In genomic region chr1:174161813-174162212, GRCh38 we compare ENCODE assay signal across 21 cellular contexts. TPM values are rescaled to one million over a fixed set of nuclear protein-coding genes. Genes with fewer than 3 reads are reported as not detected.
DNase-seq lines count a peak whose midpoint lies in the region; ATAC-seq lines count a peak whose summit lies in the region.
"Had no signal": no experiment of that assay in that cellular context is flagged by ENCODE, and none has a peak within 500 bp of the region (broad histone marks: within the 10 kb centered on the region; RNA-seq: fewer than 3 reads in every experiment).

No MANE protein-coding gene starts in this region.

- H3K4me1 Mint-ChIP-seq in CD4-positive, CD25-positive, alpha-beta regulatory T cell: peaks cover 55 to 78% (median 66%) of the 10 kb centered on the region in 4 donors
- H3K4me1 Mint-ChIP-seq in IgD-negative memory B cell: peaks cover 64 to 67% (median 64%) of the 10 kb centered on the region in 3 donors
- H3K4me1 Mint-ChIP-seq in central memory CD8-positive, alpha-beta T cell: peaks cover 78% of the 10 kb centered on the region

- H3K9ac ChIP-seq in BLaER1: no peak overlapping the region

- ATAC-seq in CD4-positive, CD25-positive, alpha-beta regulatory T cell (ENCODE audit: low read depth in 2 of 2): no peak
- no peak for ATAC-seq in central memory CD8-positive, alpha-beta T cell (replicated peaks; ENCODE audit: extremely low read depth, poor library complexity, severe bottlenecking)

- peaks cover 38% of the 10 kb centered on the region for H3K4me1 ChIP-seq in BLaER1
- peaks cover 39% of the 10 kb centered on the region for H3K4me1 ChIP-seq in CD4-positive, CD25-positive, alpha-beta regulatory T cell (ENCODE audit: control insufficient read depth, insufficient read depth, low read length, poor library complexity, severe bottlenecking)
- H3K4me1 ChIP-seq: testis had no signal

- peaks cover 4% of the 10 kb centered on the region for H3K36me3 Mint-ChIP-seq in CD4-positive, CD25-positive, alpha-beta regulatory T cell
- peaks cover 2% of the 10 kb centered on the region for H3K36me3 Mint-ChIP-seq in IgD-negative memory B cell
- H3K36me3 Mint-ChIP-seq in central memory CD8-positive, alpha-beta T cell (ENCODE audit: insufficient read depth): peaks cover 22% of the 10 kb centered on the region

- no peaks in the 10 kb centered on the region for H3K9me3 ChIP-seq in BLaER1
- H3K9me3 ChIP-seq in CD4-positive, CD25-positive, alpha-beta regulatory T cell (ENCODE audit: control insufficient read depth in 2 of 2, low read length in 2 of 2): no peaks in the 10 kb centered on the region
- H3K9me3 ChIP-seq: MG63, testis had no signal

- no peaks in the 10 kb centered on the region for H3K27me3 Mint-ChIP-seq in CD4-positive, CD25-positive, alpha-beta regulatory T cell
- H3K27me3 Mint-ChIP-seq in IgD-negative memory B cell: no peaks in the 10 kb centered on the region
- H3K27me3 Mint-ChIP-seq in central memory CD8-positive, alpha-beta T cell: no peaks in the 10 kb centered on the region
- H3K27me3 Mint-ChIP-seq: progenitor cell of endocrine pancreas had no signal

- H3K27me3 ChIP-seq in BLaER1: no peaks in the 10 kb centered on the region
- no peaks in the 10 kb centered on the region for H3K27me3 ChIP-seq in CD4-positive, CD25-positive, alpha-beta regulatory T cell (ENCODE audit: control insufficient read depth, insufficient read depth, low read length)
- H3K27me3 ChIP-seq: MG63, testis had no signal

- no peak for DNase-seq in CD4-positive, CD25-positive, alpha-beta regulatory T cell
- no peak for DNase-seq in central memory CD8-positive, alpha-beta T cell (ENCODE audit: low spot score in 2 of 2)
- DNase-seq in pons (ENCODE audit: low spot score) (no peak), hypothalamus (lab: John Stamatoyannopoulos, UW) (no peak)
- no peak for DNase-seq in stimulated activated naive CD4-positive, alpha-beta T cell treated with Interleukin-2 at 50 U/mL for 16 hours (lab: John Stamatoyannopoulos, UW)
- DNase-seq: activated gamma-delta T cell; anterior cingulate cortex; H7; islet precursor cell; mammary epithelial cell; MG63; NCI-H1694 treated with DMSO at 0.1 percent for 48 hours; NCI-H345; stimulated activated CD4-positive, alpha-beta T cell treated with anti-CD3 and anti-CD28 coated beads, Interleukin-4, amount 100 ng/mL, for 24 hours; SW 1271; testis had no signal

- no peak overlapping the region for H3K4me3 ChIP-seq in BLaER1
- no peak overlapping the region for H3K4me3 ChIP-seq in CD4-positive, CD25-positive, alpha-beta regulatory T cell (ENCODE audit: low read depth, low read length)
- H3K4me3 ChIP-seq: MG63, smooth muscle cell, testis had no signal

- H3K4me3 Mint-ChIP-seq in CD4-positive, CD25-positive, alpha-beta regulatory T cell: peak overlapping the region; percentile 54 to 91 (median 72)
- H3K4me3 Mint-ChIP-seq in IgD-negative memory B cell: peak overlapping the region; percentile 79 to 95 (median 88)
- peak overlapping the region; percentile 97 for H3K4me3 Mint-ChIP-seq in central memory CD8-positive, alpha-beta T cell

- no peaks in the 10 kb centered on the region for H3K36me3 ChIP-seq in BLaER1
- H3K36me3 ChIP-seq in CD4-positive, CD25-positive, alpha-beta regulatory T cell (ENCODE audit: control insufficient read depth, insufficient read depth, low read length): no peaks in the 10 kb centered on the region

- no peak overlapping the region for H3K27ac ChIP-seq in BLaER1
- H3K27ac ChIP-seq in CD4-positive, CD25-positive, alpha-beta regulatory T cell (ENCODE audit: insufficient read depth, low read length, poor library complexity, severe bottlenecking): no peak overlapping the region
- H3K27ac ChIP-seq: testis, VCaP had no signal

- H3K9me3 Mint-ChIP-seq in CD4-positive, CD25-positive, alpha-beta regulatory T cell: no peaks in the 10 kb centered on the region
- no peaks in the 10 kb centered on the region for H3K9me3 Mint-ChIP-seq in IgD-negative memory B cell
- H3K9me3 Mint-ChIP-seq in central memory CD8-positive, alpha-beta T cell: no peaks in the 10 kb centered on the region

- H3K27ac Mint-ChIP-seq in CD4-positive, CD25-positive, alpha-beta regulatory T cell: no peak overlapping the region
- H3K27ac Mint-ChIP-seq in IgD-negative memory B cell: peak overlapping the region; percentile 56 to 95 (median 81)
- H3K27ac Mint-ChIP-seq in central memory CD8-positive, alpha-beta T cell (ENCODE audit: low read depth): peak overlapping the region; percentile 83
- H3K27ac Mint-ChIP-seq: progenitor cell of endocrine pancreas had no signal

- peak overlapping the region; percentile 92 for H3K4me2 ChIP-seq in BLaER1
- H3K4me2 ChIP-seq: smooth muscle cell had no signal

- peaks cover 19% of the 10 kb centered on the region; the same call in 1 of the 2 replicates for H4K20me1 ChIP-seq in BLaER1

RNA-seq across cellular contexts. Expression of gene RABGAP1L, which starts 2.5 kb away (rescaled TPM):
- total RNA-seq in CD4-positive, CD25-positive, alpha-beta regulatory T cell: 118 TPM
- 10 to 100 TPM; 69.7 to 92.6 (median 78.9) TPM for polyA plus RNA-seq in CD4-positive, CD25-positive, alpha-beta regulatory T cell
- polyA plus RNA-seq in IgD-negative memory B cell: 88.6 TPM

Comparison
In these comparisons a context has a peak if more than half of its experiments do, and no peak if none do; other contexts are left out.
1. H3K27ac Mint-ChIP-seq: peak in IgD-negative memory B cell (3 of 3) and central memory CD8-positive, alpha-beta T cell (single experiment); none in CD4-positive, CD25-positive, alpha-beta regulatory T cell (0 of 3).
2. Peak in every context shown above with its lines, with median percentiles within 50 percentile points of each other: H3K4me3 Mint-ChIP-seq.